Comparison of ENCODE assay signal across 12 cellular contexts in genomic region chr2:186347472-186347871, GRCh38.
DNase-seq lines count a peak whose midpoint lies in the region; ATAC-seq, FAIRE-seq and TF ChIP-seq lines count a peak whose summit lies in the region.
"Had no signal": no experiment of that assay in that cellular context is flagged by ENCODE, and none has a peak within 500 bp of the region (broad histone marks: within the 10 kb centered on the region; RNA-seq: fewer than 3 reads in every experiment).

No MANE protein-coding gene starts in this region.

- no peaks in the 10 kb centered on the region for H4K20me1 ChIP-seq in HCT116 (ENCODE audit: insufficient read depth)

- TF ChIP-seq RAD21 in A549 (conservative IDR thresholded peaks at IDR 0.05 in 1 of 2, IDR thresholded peaks at IDR 0.05 in 1 of 2) (no peak), HCT116 (IDR thresholded peaks at IDR 0.05; ENCODE audit: low read depth) (no peak)

- no peak for DNase-seq in A549 (ENCODE audit: low read depth in 1 of 2, low spot score in 1 of 2)
- no peak for DNase-seq in HCT116 (ENCODE audit: low read depth, low spot score)
- DNase-seq in NCI-H2227 treated with DMSO at 0.1 percent for 48 hours (lab: John Stamatoyannopoulos, UW), result peak; percentile 91
- peak; percentile 25 for DNase-seq in epithelial cell of proximal tubule (ENCODE audit: low read depth)
- DNase-seq in lower leg skin (ENCODE audit: low spot score in 2 of 2), result no peak
- no peak for DNase-seq in GM20000 (ENCODE audit: low spot score)
- DNase-seq: activated CD4-positive, CD25-positive, alpha-beta regulatory T cell treated with anti-CD3 and anti-CD28 coated beads, Interleukin-2, amount 50 U/mL, for 72 hours; kidney; MV-4-11 had no signal

- H3K4me1 ChIP-seq in A549 (peaks cover 24% of the 10 kb centered on the region), HCT116 (ENCODE audit: control insufficient read depth in 1 of 2, insufficient read depth in 2 of 2, low read length in 2 of 2) (peaks cover 0 to 4% of the 10 kb centered on the region in 2 experiments; a peak in 1 of 4 replicates)

- no peak for TF ChIP-seq EP300 in A549 (IDR thresholded peaks at IDR 0.05)

- 0 out of 3 replicates have a peak, but pooled peaks cover 4% of the 10 kb centered on the region for H3K9me3 ChIP-seq in A549
- H3K9me3 ChIP-seq in HCT116 (ENCODE audit: control insufficient read depth in 1 of 2, insufficient read depth in 1 of 2, low read depth in 1 of 2, low read length in 2 of 2), result no peaks in the 10 kb centered on the region

- H3K9me2 ChIP-seq in HCT116 (ENCODE audit: insufficient read depth), result no peaks in the 10 kb centered on the region

- H2AFZ ChIP-seq in HCT116 (ENCODE audit: low read depth, low read length, poor library complexity, severe bottlenecking), result no peak overlapping the region

- ATAC-seq in A549 (no peak), HCT116 (no peak), HG02973 (IDR thresholded peaks at IDR 0.05; ENCODE audit: unreplicated experiment) (no peak), GM18870 (IDR thresholded peaks at IDR 0.05; ENCODE audit: unreplicated experiment) (no peak)

- H3K36me3 ChIP-seq in HCT116 (ENCODE audit: control insufficient read depth in 1 of 2, insufficient read depth in 2 of 2, low read length in 2 of 2), result no peaks in the 10 kb centered on the region
- H3K36me3 ChIP-seq: tibial nerve had no signal

- intact Hi-C loops in HCT116 (cut with micrococcal nuclease) (no loop called here), lower leg skin (cut with DNase I; ENCODE audit: low total_unique reads) (no loop called here)

- no peak for TF ChIP-seq POLR2A in A549 (IDR thresholded peaks at IDR 0.05; ENCODE audit: low read length)
- no peak for TF ChIP-seq POLR2A in HCT116 (IDR thresholded peaks at IDR 0.05; ENCODE audit: borderline replicate concordance, extremely low read depth, insufficient read depth, insufficient read length)
- no peak for TF ChIP-seq POLR2A in lower leg skin (IDR thresholded peaks at IDR 0.05)

- no peaks in the 10 kb centered on the region for H3K79me2 ChIP-seq in HCT116 (ENCODE audit: insufficient read depth, low read length)

- peak overlapping the region; percentile 5; the same call in 1 of the 3 replicates for H3K4me2 ChIP-seq in A549
- no peak overlapping the region for H3K4me2 ChIP-seq in HCT116 (ENCODE audit: low read length)

- no peak overlapping the region for H3K9ac ChIP-seq in HCT116 (ENCODE audit: low read length)

- no peak for FAIRE-seq in A549 (lab: Jason Lieb, UNC)

- no peaks in the 10 kb centered on the region for H3K27me3 ChIP-seq in HCT116 (ENCODE audit: insufficient read depth, low read length)
- H3K27me3 ChIP-seq: tibial nerve had no signal

- POLR2A ChIA-PET in A549 (lab: Yijun Ruan, JAX) (no interaction called here), HCT116 (lab: Charles Lee) (no interaction called here)

- CTCF ChIA-PET in A549 (lab: Yijun Ruan, JAX), result interaction anchor here (1.0 kb wide), 1 partner anchor 10 kb away, joined by 4 read pairs; no protein-coding TSS in a partner anchor
- CTCF ChIA-PET in HCT116 (lab: Charles Lee), result no interaction called here

- RAD21 ChIA-PET in HCT116 (lab: Charles Lee; ENCODE audit: low non-redundant PET in 1 of 2, low total read pairs in 2 of 2, uncharacterized antibody in 2 of 2, unreplicated experiment in 2 of 2), result no interaction called here

- H3K4me3 ChIP-seq in A549 (no peak overlapping the region), HCT116 (replicated peaks in 1 of 2; ENCODE audit: low read depth in 1 of 2, low read length in 2 of 2) (no peak overlapping the region), epithelial cell of proximal tubule (ENCODE audit: low read depth, low read length) (no peak overlapping the region), lower leg skin (ENCODE audit: low read depth, poor library complexity, severe bottlenecking) (no peak overlapping the region)
- H3K4me3 ChIP-seq: tibial nerve had no signal

- H3K27ac ChIP-seq in A549 (no peak overlapping the region), HCT116 (ENCODE audit: low read depth, low read length) (no peak overlapping the region)
- H3K27ac ChIP-seq: tibial nerve had no signal

- no peak for TF ChIP-seq CTCF in A549 (IDR thresholded peaks at IDR 0.05)
- TF ChIP-seq CTCF in HCT116 (IDR thresholded peaks at IDR 0.05 in 2 of 3, conservative IDR thresholded peaks at IDR 0.05 in 1 of 3; ENCODE audit: borderline replicate concordance in 1 of 3, insufficient read depth in 1 of 3, low read depth in 2 of 3, low read length in 2 of 3), result no peak
- no peak for TF ChIP-seq CTCF in epithelial cell of proximal tubule (conservative IDR thresholded peaks at IDR 0.05; ENCODE audit: low read depth, low read length)
- no peak for TF ChIP-seq CTCF in lower leg skin (IDR thresholded peaks at IDR 0.05)
- TF ChIP-seq CTCF in GM20000 (IDR thresholded peaks at IDR 0.05; ENCODE audit: extremely low read depth, missing control alignments), result no peak

- BruUV-seq in HCT116 (replicated peaks; lab: Mats Ljungman, UMichigan), result no TSS peak

TF ChIP-seq in A549, 52 proteins besides CTCF, POLR2A, EP300 and RAD21:
- TF ChIP-seq MAFK (IDR thresholded peaks at IDR 0.05; ENCODE audit: partially characterized antibody) (peak; percentile 80), ZFP36 (IDR thresholded peaks at IDR 0.05; ENCODE audit: borderline replicate concordance, partially characterized antibody) (no peak), FOSL2 (IDR thresholded peaks at IDR 0.05) (no peak), FOSL2 (CRISPR knock-in tag; IDR thresholded peaks at IDR 0.05) (peak; percentile 65)
TF ChIP-seq in A549: peak in this region for 2.

TF ChIP-seq in HCT116, 20 proteins besides CTCF, POLR2A, EP300 and RAD21:
- 0 out of 2 replicates have a peak, but pooled peaks have one; percentile 12 for TF ChIP-seq JUND (IDR thresholded peaks at IDR 0.05)
- TF ChIP-seq CEBPB (IDR thresholded peaks at IDR 0.05; ENCODE audit: low read depth), result no peak
TF ChIP-seq in HCT116: peak in this region for 1.

Comparison
In these comparisons a context has a peak if more than half of its experiments do, and no peak if none do; other contexts are left out.
1. DNase-seq: peak in NCI-H2227 treated with DMSO at 0.1 percent for 48 hours (single experiment) and epithelial cell of proximal tubule (single experiment); none in A549 (0 of 2), HCT116 (single experiment), lower leg skin (0 of 2) and GM20000 (single experiment).